ENCODE assay signal across 13 cellular contexts in the genomic region with DNA sequence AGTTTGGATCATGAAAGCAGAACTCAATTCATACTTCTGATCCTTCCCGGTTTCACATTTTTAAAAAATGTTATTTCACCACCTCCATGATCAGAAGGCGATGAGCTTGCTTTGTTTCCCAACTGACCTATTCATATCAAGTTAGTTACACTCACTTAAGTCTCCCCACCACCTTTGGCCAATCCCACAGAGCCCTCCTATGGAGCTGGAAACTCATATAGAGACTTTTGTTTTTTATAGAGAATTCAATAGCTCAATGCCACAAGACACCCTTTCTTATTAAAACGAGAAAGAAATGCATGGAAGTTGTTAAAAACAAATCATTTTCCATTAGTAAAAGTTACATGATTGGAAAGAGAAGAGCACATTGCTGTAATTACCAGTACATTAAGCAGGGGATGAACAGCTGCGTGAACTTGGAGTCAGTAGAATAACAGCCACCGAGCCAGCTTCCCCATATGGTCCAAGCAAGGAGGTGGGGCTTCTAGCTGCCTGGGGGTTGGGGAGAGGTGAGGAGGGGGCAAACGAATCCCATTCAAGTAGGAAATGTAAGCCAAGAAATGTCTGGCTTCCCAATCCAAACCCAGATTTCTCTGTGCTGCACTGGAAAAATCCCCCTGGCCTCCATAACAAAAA.
DNase-seq lines count a peak whose midpoint lies in the region; TF ChIP-seq lines count a peak whose summit lies in the region.
"Had no signal": no experiment of that assay in that cellular context is flagged by ENCODE, and none has a peak within 500 bp of the region (broad histone marks: within the 10 kb centered on the region; RNA-seq: fewer than 3 reads in every experiment).

No MANE protein-coding gene starts in this region.

- H3K4me3 Mint-ChIP-seq in activated naive CD4-positive, alpha-beta T cell treated with anti-CD3 and anti-CD28 coated beads for 36 hours = no peak overlapping the region
- no peak overlapping the region for H3K4me3 Mint-ChIP-seq in activated naive CD4-positive, alpha-beta T cell treated with anti-CD3 and anti-CD28 coated beads, Interleukin-2, amount 10 ng/mL, durations not matched to agents 7 days and 5 days
- H3K4me3 Mint-ChIP-seq: activated B cell treated with CpG ODN at 0.5 μM for 24 hours; activated naive CD8-positive, alpha-beta T cell had no signal

- H3K27me3 Mint-ChIP-seq in activated naive CD4-positive, alpha-beta T cell treated with anti-CD3 and anti-CD28 coated beads for 36 hours (ENCODE audit: low read depth) = peaks cover 20% of the 10 kb centered on the region
- H3K27me3 Mint-ChIP-seq in activated naive CD4-positive, alpha-beta T cell treated with anti-CD3 and anti-CD28 coated beads, Interleukin-2, amount 10 ng/mL, durations not matched to agents 7 days and 5 days = no peaks in the 10 kb centered on the region

- no peak overlapping the region for H3K27ac Mint-ChIP-seq in activated naive CD4-positive, alpha-beta T cell treated with anti-CD3 and anti-CD28 coated beads for 36 hours
- no peak overlapping the region for H3K27ac Mint-ChIP-seq in activated naive CD4-positive, alpha-beta T cell treated with anti-CD3 and anti-CD28 coated beads, Interleukin-2, amount 10 ng/mL, durations not matched to agents 7 days and 5 days
- H3K27ac Mint-ChIP-seq: activated B cell treated with CpG ODN at 0.5 μM for 24 hours; activated naive CD8-positive, alpha-beta T cell had no signal

- peak; percentile 29 for DNase-seq in AG04450 (ENCODE audit: low read depth, low spot score)
- peak; percentile 77 to 89 for DNase-seq in NCI-H446 (lab: John Stamatoyannopoulos, UW)
- DNase-seq in cardiac fibroblast (ENCODE audit: low read depth in 2 of 2) = peak; percentile 55 to 60
- peak; percentile 62 for DNase-seq in myocyte (ENCODE audit: low read depth)
- DNase-seq in spleen = no peak
- DNase-seq in activated naive CD4-positive, alpha-beta T cell treated with anti-CD3 and anti-CD28 coated beads for 36 hours = no peak
- no peak for DNase-seq in activated naive CD4-positive, alpha-beta T cell treated with anti-CD3 and anti-CD28 coated beads, Interleukin-2, amount 10 ng/mL, durations not matched to agents 7 days and 5 days
- no peak for DNase-seq in hypothalamus (lab: John Stamatoyannopoulos, UW)
- DNase-seq: activated B cell treated with CpG ODN at 0.5 μM for 24 hours, BE2C, GOT3 had no signal

- H3K27me3 ChIP-seq in AG04450 (ENCODE audit: control insufficient read depth, insufficient read depth, low read length) (no peaks in the 10 kb centered on the region), spleen (replicated peaks in 1 of 7) (peaks cover 0 to 4% (median 0%) of the 10 kb centered on the region in 7 donors)
- H3K27me3 ChIP-seq: BE2C, neutrophil had no signal

- H3K9me3 ChIP-seq in AG04450 (ENCODE audit: control insufficient read depth, insufficient read depth, low read length) (peaks cover 12% of the 10 kb centered on the region; the same call in 1 of the 2 replicates), spleen (peaks cover 0 to 7% (median 0%) of the 10 kb centered on the region in 8 donors)
- H3K9me3 ChIP-seq: BE2C, neutrophil had no signal

- WGBS in spleen, 5 donors = 48 to 61% (median 50%) methylated on average over 6 of the region's 6 CpGs

- H3K4me3 ChIP-seq in AG04450 (ENCODE audit: low read depth, low read length) (peak overlapping the region; percentile 29), cardiac fibroblast (replicated peaks in 1 of 2; ENCODE audit: low read depth in 2 of 2, low read length in 2 of 2) (peak overlapping the region in 1 of 2 donors; percentile 24), spleen (no peak overlapping the region)

- H3K4me1 ChIP-seq in spleen = no peaks in the 10 kb centered on the region
- H3K4me1 ChIP-seq: BE2C had no signal

- H3K36me3 ChIP-seq in spleen = no peaks in the 10 kb centered on the region
- H3K36me3 ChIP-seq: BE2C, neutrophil had no signal

- intact Hi-C loops in spleen (cut with DNase I; ENCODE audit: low total_unique reads) = no loop called here
- intact Hi-C loops in activated naive CD4-positive, alpha-beta T cell treated with anti-CD3 and anti-CD28 coated beads for 36 hours (cut with micrococcal nuclease) = no loop called here

- no peaks in the 10 kb centered on the region for H3K9me3 Mint-ChIP-seq in activated naive CD4-positive, alpha-beta T cell treated with anti-CD3 and anti-CD28 coated beads for 36 hours
- no peaks in the 10 kb centered on the region for H3K9me3 Mint-ChIP-seq in activated naive CD4-positive, alpha-beta T cell treated with anti-CD3 and anti-CD28 coated beads, Interleukin-2, amount 10 ng/mL, durations not matched to agents 7 days and 5 days
- H3K9me3 Mint-ChIP-seq: activated B cell treated with CpG ODN at 0.5 μM for 24 hours had no signal

- no peaks in the 10 kb centered on the region for H3K4me1 Mint-ChIP-seq in activated naive CD4-positive, alpha-beta T cell treated with anti-CD3 and anti-CD28 coated beads for 36 hours (ENCODE audit: low read depth)
- H3K4me1 Mint-ChIP-seq in activated naive CD4-positive, alpha-beta T cell treated with anti-CD3 and anti-CD28 coated beads, Interleukin-2, amount 10 ng/mL, durations not matched to agents 7 days and 5 days = no peaks in the 10 kb centered on the region
- H3K4me1 Mint-ChIP-seq: activated B cell treated with CpG ODN at 0.5 μM for 24 hours had no signal

- POLR2A ChIA-PET in AG04450 (lab: Yijun Ruan, JAX) = interaction anchor here (0.6 to 3.0 kb wide), 10 partner anchors 24 to 607 kb away, joined by 3 to 22 read pairs (median 6); no protein-coding TSS in a partner anchor

- TF ChIP-seq CTCF in AG04450 (IDR thresholded peaks at IDR 0.05; ENCODE audit: low read depth, low read length) (no peak), cardiac fibroblast (IDR thresholded peaks at IDR 0.05; ENCODE audit: low read depth, low read length) (no peak), spleen (IDR thresholded peaks at IDR 0.05 in 8 of 11, conservative IDR thresholded peaks at IDR 0.05 in 3 of 11) (no peak)

- H3K27ac ChIP-seq in AG04450 (ENCODE audit: low read depth, low read length) (peak overlapping the region; percentile 95), spleen (no peak overlapping the region)
- H3K27ac ChIP-seq: neutrophil had no signal

- no peaks in the 10 kb centered on the region for H3K36me3 Mint-ChIP-seq in activated naive CD4-positive, alpha-beta T cell treated with anti-CD3 and anti-CD28 coated beads for 36 hours (ENCODE audit: low read depth)
- no peaks in the 10 kb centered on the region for H3K36me3 Mint-ChIP-seq in activated naive CD4-positive, alpha-beta T cell treated with anti-CD3 and anti-CD28 coated beads, Interleukin-2, amount 10 ng/mL, durations not matched to agents 7 days and 5 days
- H3K36me3 Mint-ChIP-seq: activated naive CD8-positive, alpha-beta T cell had no signal

- TF ChIP-seq POLR2A in spleen (IDR thresholded peaks at IDR 0.05) = no peak

- CTCF ChIA-PET in AG04450 (lab: Charles Lee) = interaction anchor here (0.8 to 2.0 kb wide), 8 partner anchors 137 to 801 kb away, joined by 3 to 11 read pairs (median 3); partner anchors contain the start of gene IRS1
- CTCF ChIA-PET in activated naive CD4-positive, alpha-beta T cell treated with anti-CD3 and anti-CD28 coated beads for 36 hours (lab: Charles Lee) = no interaction called here
- CTCF ChIA-PET in activated naive CD4-positive, alpha-beta T cell treated with anti-CD3 and anti-CD28 coated beads, Interleukin-2, amount 10 ng/mL, durations not matched to agents 7 days and 5 days (lab: Charles Lee) = no interaction called here

Comparison
In these comparisons a context has a peak if more than half of its experiments do, and no peak if none do; other contexts are left out.
1. DNase-seq: peak in AG04450 (single experiment), NCI-H446 (2 of 2), cardiac fibroblast (2 of 2) and myocyte (single experiment); none in spleen (single experiment), activated naive CD4-positive, alpha-beta T cell treated with anti-CD3 and anti-CD28 coated beads for 36 hours (single experiment), activated naive CD4-positive, alpha-beta T cell treated with anti-CD3 and anti-CD28 coated beads, Interleukin-2, amount 10 ng/mL, durations not matched to agents 7 days and 5 days (single experiment) and hypothalamus (0 of 51).